27 cellular contexts compared by ENCODE assay signal in genomic region chr20:53808733-53809132, GRCh38.
DNase-seq lines count a peak whose midpoint lies in the region; ATAC-seq, FAIRE-seq and TF ChIP-seq lines count a peak whose summit lies in the region.
"Had no signal": no experiment of that assay in that cellular context is flagged by ENCODE, and none has a peak within 500 bp of the region (broad histone marks: within the 10 kb centered on the region; RNA-seq: fewer than 3 reads in every experiment).

No MANE protein-coding gene starts in this region.

- TF ChIP-seq RAD21 in HepG2 (CRISPR knock-in tag; IDR thresholded peaks at IDR 0.05) = no peak
- TF ChIP-seq RAD21 in K562 (CRISPR knock-in tag; conservative IDR thresholded peaks at IDR 0.05 in 1 of 2, IDR thresholded peaks at IDR 0.05 in 1 of 2) = no peak

- H3K27ac ChIP-seq in HepG2 (ENCODE audit: extremely low read length, insufficient read depth, low read length) (no peak overlapping the region), right lobe of liver (no peak overlapping the region), PC-3 (ENCODE audit: low read length) (peak overlapping the region; percentile 79), K562 (ENCODE audit: extremely low read depth, low read depth, low read length) (no peak overlapping the region), testis (no peak overlapping the region)
- H3K27ac ChIP-seq: 22Rv1; BLaER1 treated with 17β-estradiol and CSF1 and Interleukin-3, amounts not matched to agents 10 nM and 100 nM; GM23248 had no signal

- H3K79me2 ChIP-seq in HepG2 (ENCODE audit: insufficient read depth, low read length) (no peaks in the 10 kb centered on the region), PC-3 (ENCODE audit: low read length) (no peaks in the 10 kb centered on the region), K562 (ENCODE audit: control insufficient read depth, insufficient read depth, low read length) (no peaks in the 10 kb centered on the region)

- H3K4me2 ChIP-seq in HepG2 (ENCODE audit: low read depth, low read length) (no peak overlapping the region), PC-3 (ENCODE audit: low read length) (no peak overlapping the region), K562 (ENCODE audit: insufficient read depth, low read length) (no peak overlapping the region)
- H3K4me2 ChIP-seq: BLaER1 treated with 17β-estradiol and CSF1 and Interleukin-3, amounts not matched to agents 10 nM and 100 nM had no signal

- H3K4me1 Mint-ChIP-seq in stimulated activated memory B cell treated with anti-CD40 and anti-IgM and Interleukin-4, amounts not matched to agents 10 μg/mL and 1 μg/mL and 100 μg/mL, for 72 hours = peaks cover 5% of the 10 kb centered on the region

- TF ChIP-seq CTCF in HepG2 (CRISPR knock-in tag; IDR thresholded peaks at IDR 0.05) (no peak), right lobe of liver (IDR thresholded peaks at IDR 0.05) (no peak), PC-3 (conservative IDR thresholded peaks at IDR 0.05; ENCODE audit: low read depth, low read length) (no peak), K562 (IDR thresholded peaks at IDR 0.05 in 2 of 3, conservative IDR thresholded peaks at IDR 0.05 in 1 of 3; ENCODE audit: insufficient read depth in 2 of 3, low read depth in 1 of 3, low read length in 3 of 3) (no peak), testis (IDR thresholded peaks at IDR 0.05) (no peak)

- no peaks in the 10 kb centered on the region for H3K9me2 ChIP-seq in PC-3 (replicated peaks; ENCODE audit: low read length)

- in situ Hi-C loops in HepG2 (cut with HindIII; ENCODE audit: extremely low pct_ligation_motif_present, low pct_unique_long_range_greater_than_20kb) = no loop called here
- in situ Hi-C loops in K562 (cut with MboI) = no loop called here

- H3K36me3 Mint-ChIP-seq in stimulated activated memory B cell treated with anti-CD40 and anti-IgM and Interleukin-4, amounts not matched to agents 10 μg/mL and 1 μg/mL and 100 μg/mL, for 72 hours = no peaks in the 10 kb centered on the region
- H3K36me3 Mint-ChIP-seq: CD14-positive monocyte; CD8-positive, alpha-beta memory T cell had no signal

- H3K9ac ChIP-seq in HepG2 (ENCODE audit: insufficient read depth, low read depth, low read length) (no peak overlapping the region), PC-3 (ENCODE audit: low read length) (peak overlapping the region; percentile 43; the same call in 1 of the 2 replicates), K562 (ENCODE audit: insufficient read depth in 1 of 2, low read depth in 2 of 2, low read length in 2 of 2) (no peak overlapping the region)
- H3K9ac ChIP-seq: BLaER1 treated with 17β-estradiol and CSF1 and Interleukin-3, amounts not matched to agents 10 nM and 100 nM; GM23248 had no signal

- BruUV-seq in HepG2 (replicated peaks; lab: Mats Ljungman, UMichigan) (no TSS peak), PC-3 (replicated peaks; lab: Mats Ljungman, UMichigan) (no TSS peak), K562 (replicated peaks; lab: Mats Ljungman, UMichigan) (no TSS peak)

- H2AFZ ChIP-seq in HepG2 (ENCODE audit: low read length) (no peak overlapping the region), PC-3 (ENCODE audit: low read length) (no peak overlapping the region), K562 (ENCODE audit: low read depth, low read length) (no peak overlapping the region)
- H2AFZ ChIP-seq: GM23248 had no signal

- POLR2A ChIA-PET in HepG2 (lab: Yijun Ruan, JAX) = interaction anchor here (1.9 kb wide), 1 partner anchor 8 kb away, joined by 6 read pairs; no protein-coding TSS in a partner anchor
- POLR2A ChIA-PET in PC-3 (lab: Charles Lee; ENCODE audit: unreplicated experiment) = no interaction called here
- POLR2A ChIA-PET in K562 (lab: Yijun Ruan, JAX) = no interaction called here

- no peak overlapping the region for H3K4me3 Mint-ChIP-seq in stimulated activated memory B cell treated with anti-CD40 and anti-IgM and Interleukin-4, amounts not matched to agents 10 μg/mL and 1 μg/mL and 100 μg/mL, for 72 hours
- H3K4me3 Mint-ChIP-seq: CD14-positive monocyte; CD4-positive, alpha-beta T cell; CD8-positive, alpha-beta memory T cell; H9; HFFc6 had no signal

- peaks cover 11% of the 10 kb centered on the region for H3F3A ChIP-seq in PC-3 (ENCODE audit: low read length, unreplicated experiment)

- ATAC-seq in HepG2 (no peak), right lobe of liver (no peak), PC-3 (no peak), K562 (no peak)
- no peak for ATAC-seq in stimulated activated memory B cell treated with anti-CD40 and anti-IgM and Interleukin-4, amounts not matched to agents 10 μg/mL and 1 μg/mL and 100 μg/mL, for 72 hours
- ATAC-seq in activated CD4-positive, CD25-positive, alpha-beta regulatory T cell treated with anti-CD3 and anti-CD28 coated beads, Interleukin-2, amount 50 U/mL, for 24 hours = no peak
- ATAC-seq: HCT116 had no signal

- no peaks in the 10 kb centered on the region for H3K9me1 ChIP-seq in K562 (ENCODE audit: control insufficient read depth, insufficient read depth, low read length)

- CTCF ChIA-PET in HepG2 (lab: Yijun Ruan, JAX; ENCODE audit: low intra/inter-chr PET ratio, low total read pairs) = no interaction called here
- CTCF ChIA-PET in PC-3 (lab: Charles Lee) = no interaction called here
- CTCF ChIA-PET in K562 (lab: Yijun Ruan, JAX; ENCODE audit: low intra/inter-chr PET ratio) = no interaction called here

- H3K4me1 ChIP-seq in HepG2 (ENCODE audit: insufficient read depth, low read length) (peaks cover 30% of the 10 kb centered on the region), right lobe of liver (no peaks in the 10 kb centered on the region), PC-3 (ENCODE audit: insufficient read depth, low read length) (peaks cover 40% of the 10 kb centered on the region), K562 (replicated peaks in 1 of 2; ENCODE audit: control insufficient read depth in 2 of 2, insufficient read depth in 2 of 2, low read length in 2 of 2) (no peaks in the 10 kb centered on the region), testis (no peaks in the 10 kb centered on the region)
- H3K4me1 ChIP-seq: BE2C; BLaER1 treated with 17β-estradiol and CSF1 and Interleukin-3, amounts not matched to agents 10 nM and 100 nM had no signal

- TF ChIP-seq POLR2A in HepG2 (IDR thresholded peaks at IDR 0.05; ENCODE audit: insufficient read depth in 1 of 2, low read depth in 2 of 2, low read length in 2 of 2) (no peak), right lobe of liver (IDR thresholded peaks at IDR 0.05) (no peak), K562 (conservative IDR thresholded peaks at IDR 0.05) (no peak), testis (IDR thresholded peaks at IDR 0.05) (no peak)

- no peaks in the 10 kb centered on the region for H3K27me3 ChIP-seq in HepG2 (ENCODE audit: control insufficient read depth in 1 of 2, insufficient read depth in 2 of 2, low read length in 2 of 2)
- H3K27me3 ChIP-seq in right lobe of liver = no peaks in the 10 kb centered on the region
- no peaks in the 10 kb centered on the region for H3K27me3 ChIP-seq in PC-3 (ENCODE audit: low read length)
- H3K27me3 ChIP-seq in K562 (ENCODE audit: control insufficient read depth in 2 of 2, insufficient read depth in 2 of 2, low read length in 2 of 2) = no peaks in the 10 kb centered on the region
- H3K27me3 ChIP-seq in testis = no peaks in the 10 kb centered on the region
- H3K27me3 ChIP-seq: BE2C; BLaER1 treated with 17β-estradiol and CSF1 and Interleukin-3, amounts not matched to agents 10 nM and 100 nM had no signal

- TF ChIP-seq EP300 in HepG2 (IDR thresholded peaks at IDR 0.05; ENCODE audit: low read depth in 2 of 2, low read length in 2 of 2) = no peak
- no peak for TF ChIP-seq EP300 in HepG2 (CRISPR knock-in tag; IDR thresholded peaks at IDR 0.05; ENCODE audit: borderline replicate concordance)
- no peak for TF ChIP-seq EP300 in K562 (IDR thresholded peaks at IDR 0.05; ENCODE audit: low read length)

- no peaks in the 10 kb centered on the region for H3K36me3 ChIP-seq in HepG2 (replicated peaks in 1 of 2; ENCODE audit: control insufficient read depth in 1 of 2, insufficient read depth in 2 of 2, low read length in 2 of 2)
- no peaks in the 10 kb centered on the region for H3K36me3 ChIP-seq in right lobe of liver
- H3K36me3 ChIP-seq in PC-3 (ENCODE audit: low read depth, low read length) = no peaks in the 10 kb centered on the region
- H3K36me3 ChIP-seq in K562 (ENCODE audit: control insufficient read depth, insufficient read depth, low read length) = no peaks in the 10 kb centered on the region
- no peaks in the 10 kb centered on the region for H3K36me3 ChIP-seq in testis (ENCODE audit: low read depth, missing control alignments)
- H3K36me3 ChIP-seq: BE2C; BLaER1 treated with 17β-estradiol and CSF1 and Interleukin-3, amounts not matched to agents 10 nM and 100 nM had no signal

- no peaks in the 10 kb centered on the region for H3K9me3 Mint-ChIP-seq in stimulated activated memory B cell treated with anti-CD40 and anti-IgM and Interleukin-4, amounts not matched to agents 10 μg/mL and 1 μg/mL and 100 μg/mL, for 72 hours
- H3K9me3 Mint-ChIP-seq: CD14-positive monocyte; CD4-positive, alpha-beta T cell; CD8-positive, alpha-beta memory T cell; H9; HFFc6 had no signal

- intact Hi-C loops in HepG2 (cut with micrococcal nuclease; ENCODE audit: unreplicated experiment) = no loop called here
- intact Hi-C loops in right lobe of liver (cut with DNase I) = no loop called here
- intact Hi-C loops in PC-3 (cut with micrococcal nuclease) = loop anchor here (5.0 kb wide), 1 partner anchor 71 kb away; no protein-coding TSS in a partner anchor
- intact Hi-C loops in K562 (cut with micrococcal nuclease) = no loop called here
- intact Hi-C loops in testis (cut with DNase I; ENCODE audit: low total_unique reads) = no loop called here

- no peaks in the 10 kb centered on the region for H3K9me3 ChIP-seq in HepG2 (ENCODE audit: low read length)
- H3K9me3 ChIP-seq in right lobe of liver = no peaks in the 10 kb centered on the region
- no peaks in the 10 kb centered on the region for H3K9me3 ChIP-seq in PC-3 (ENCODE audit: low read length)
- no peaks in the 10 kb centered on the region for H3K9me3 ChIP-seq in K562 (replicated peaks; ENCODE audit: control insufficient read depth, insufficient read depth, low read depth, low read length)
- no peaks in the 10 kb centered on the region for H3K9me3 ChIP-seq in testis
- H3K9me3 ChIP-seq: BE2C; BLaER1 treated with 17β-estradiol and CSF1 and Interleukin-3, amounts not matched to agents 10 nM and 100 nM had no signal

- H4K20me1 ChIP-seq in HepG2 (ENCODE audit: insufficient read depth, low read length) (no peaks in the 10 kb centered on the region), PC-3 (ENCODE audit: low read length) (no peaks in the 10 kb centered on the region), K562 (replicated peaks; ENCODE audit: control insufficient read depth, insufficient read depth, low read length) (no peaks in the 10 kb centered on the region)
- H4K20me1 ChIP-seq: BLaER1 treated with 17β-estradiol and CSF1 and Interleukin-3, amounts not matched to agents 10 nM and 100 nM had no signal

- no peaks in the 10 kb centered on the region for H3K27me3 Mint-ChIP-seq in stimulated activated memory B cell treated with anti-CD40 and anti-IgM and Interleukin-4, amounts not matched to agents 10 μg/mL and 1 μg/mL and 100 μg/mL, for 72 hours
- H3K27me3 Mint-ChIP-seq: CD4-positive, alpha-beta T cell; CD8-positive, alpha-beta memory T cell had no signal

- H3K4me3 ChIP-seq in HepG2 (replicated peaks in 1 of 3; ENCODE audit: insufficient read depth in 1 of 3, low read depth in 2 of 3, low read length in 3 of 3) (no peak overlapping the region), right lobe of liver (no peak overlapping the region), PC-3 (ENCODE audit: low read length) (no peak overlapping the region), K562 (no peak overlapping the region), testis (no peak overlapping the region)
- H3K4me3 ChIP-seq: BLaER1 treated with 17β-estradiol and CSF1 and Interleukin-3, amounts not matched to agents 10 nM and 100 nM; GM23248 had no signal

- 86% methylated on average over 3 of the region's 3 CpGs for WGBS in HepG2 (ENCODE audit: low lambda C conversion rate)
- 100% methylated on average over 1 of the region's 3 CpGs for WGBS in right lobe of liver (ENCODE audit: insufficient coverage, low coverage, low lambda C conversion rate, missing lambda C conversion rate)
- WGBS in K562 (ENCODE audit: insufficient coverage, low coverage, missing lambda C conversion rate) = 75% methylated on average over 3 of the region's 3 CpGs
- WGBS in testis, 2 donors = 86 to 87% methylated on average over 3 of the region's 3 CpGs

- DNase-seq in HepG2 (ENCODE audit: low spot score) = no peak
- DNase-seq in right lobe of liver = no peak
- no peak for DNase-seq in PC-3
- no peak for DNase-seq in K562 (ENCODE audit: extremely low read depth in 1 of 4, low spot score in 3 of 4)
- DNase-seq in superior temporal gyrus (ENCODE audit: extremely low spot score) = no peak
- DNase-seq in testis = no peak
- DNase-seq: ACHN; AML-193; BE2C; Calu3; CD4-positive, alpha-beta T cell; CD8-positive, alpha-beta memory T cell; DMS53; DMS79 treated with DMSO at 0.1 percent for 48 hours; GF-D8; GM23248; H9; HFFc6 had no signal

- H3K27ac Mint-ChIP-seq in stimulated activated memory B cell treated with anti-CD40 and anti-IgM and Interleukin-4, amounts not matched to agents 10 μg/mL and 1 μg/mL and 100 μg/mL, for 72 hours = peak overlapping the region; percentile 13
- H3K27ac Mint-ChIP-seq: CD14-positive monocyte; CD4-positive, alpha-beta T cell; HFFc6 had no signal

- FAIRE-seq in HepG2 (lab: Jason Lieb, UNC) (no peak), K562 (lab: Jason Lieb, UNC) (no peak)
- FAIRE-seq: A204.1, GM12891, GM18507 had no signal

Comparison
In these comparisons a context has a peak if more than half of its experiments do, and no peak if none do; other contexts are left out.
1. Of the 241 proteins assayed by ChIP-seq in both HepG2 and K562: peak only in HepG2: none; only in K562: none; in both: ZKSCAN1; in neither: 240.